ENCODE assay signal across 21 cellular contexts in genomic region chr6:18219611-18220010, GRCh38. TPM values are rescaled to one million over a fixed set of nuclear protein-coding genes. Genes with fewer than 3 reads are reported as not detected.
DNase-seq lines count a peak whose midpoint lies in the region; ATAC-seq, FAIRE-seq and TF ChIP-seq lines count a peak whose summit lies in the region.
"Had no signal": no experiment of that assay in that cellular context is flagged by ENCODE, and none has a peak within 500 bp of the region (broad histone marks: within the 10 kb centered on the region; RNA-seq: fewer than 3 reads in every experiment).

No MANE protein-coding gene starts in this region.

- peak overlapping the region in 5 of 7 donors; percentile 3 to 68 (median 11) for H3K27ac Mint-ChIP-seq in CD14-positive monocyte
- H3K27ac Mint-ChIP-seq in GM23338 = 0 out of 2 replicates have a peak overlapping the region, but pooled peaks have one; percentile 7
- peak overlapping the region; percentile 67 for H3K27ac Mint-ChIP-seq in astrocyte (ENCODE audit: unreplicated experiment)
- H3K27ac Mint-ChIP-seq in memory B cell = peak overlapping the region; percentile 8
- H3K27ac Mint-ChIP-seq in natural killer cell treated with Interleukin-12 subunit alpha and Interleukin-12 subunit beta and Interleukin-15 and Interleukin-18, amount 100 ng/mL, for 72 hours = peak overlapping the region in 1 of 2 donors; percentile 68
- no peak overlapping the region for H3K27ac Mint-ChIP-seq in activated T-helper 2 cell treated with anti-CD3 and anti-CD28 coated beads, Interferon-gamma antibody, Interleukin-2, Interleukin-4, amounts not matched to agents 10 μg/mL and 5 μg/mL and 100 μg/mL, durations not matched to agents 14 hours and 24 hours and 36 hours
- H3K27ac Mint-ChIP-seq: activated naive CD4-positive, alpha-beta T cell treated with anti-CD3 and anti-CD28 coated beads for 36 hours; nephron had no signal

- H3K9me3 ChIP-seq in astrocyte (ENCODE audit: insufficient read depth, low read depth, low read length) = no peaks in the 10 kb centered on the region
- H3K9me3 ChIP-seq: body of pancreas, thoracic aorta had no signal

- FAIRE-seq in astrocyte (lab: Jason Lieb, UNC) = no peak

- H3K4me1 ChIP-seq in GM23338 (ENCODE audit: insufficient read depth) (no peaks in the 10 kb centered on the region), astrocyte (ENCODE audit: insufficient read depth, low read length) (peaks cover 14% of the 10 kb centered on the region)
- H3K4me1 ChIP-seq: body of pancreas had no signal

- DNase-seq in CD14-positive monocyte (ENCODE audit: low spot score) = no peak
- no peak for DNase-seq in GM23338 (ENCODE audit: low spot score)
- peak; percentile 23 for DNase-seq in astrocyte (ENCODE audit: low read depth)
- DNase-seq in memory B cell (ENCODE audit: low spot score in 2 of 2) = no peak
- no peak for DNase-seq in natural killer cell treated with Interleukin-12 subunit alpha and Interleukin-12 subunit beta and Interleukin-15 and Interleukin-18, amount 100 ng/mL, for 72 hours (ENCODE audit: low spot score)
- no peak for DNase-seq in inferior parietal cortex (ENCODE audit: extremely low spot score)
- DNase-seq in activated T-helper 2 cell treated with anti-CD3 and anti-CD28 coated beads, Interferon-gamma antibody, Interleukin-2, Interleukin-4, amounts not matched to agents 10 μg/mL and 5 μg/mL and 100 μg/mL, durations not matched to agents 14 hours and 24 hours and 36 hours (ENCODE audit: low spot score) = no peak
- DNase-seq: activated CD4-positive, alpha-beta T cell treated with anti-CD3 and anti-CD28 coated beads for 4 hours; activated naive CD4-positive, alpha-beta T cell treated with anti-CD3 and anti-CD28 coated beads for 36 hours; body of pancreas; NCI-H1105 treated with DMSO at 0.1 percent for 48 hours; PC-9; stimulated activated CD4-positive, alpha-beta T cell treated with anti-CD3 and anti-CD28 coated beads, Interleukin-12 subunit alpha, Interleukin-12 subunit beta, amount 100 ng/mL, for 4 hours; T1000 had no signal

- H3K4me3 ChIP-seq in GM23338 = no peak overlapping the region
- no peak overlapping the region for H3K4me3 ChIP-seq in astrocyte (ENCODE audit: insufficient read depth, low read depth, low read length)
- H3K4me3 ChIP-seq: body of pancreas, coronary artery, lung, PC-9, thoracic aorta had no signal

- H3K27me3 Mint-ChIP-seq in CD14-positive monocyte (ENCODE audit: low read depth in 3 of 3) (peaks cover 0 to 3% (median 0%) of the 10 kb centered on the region in 3 donors), GM23338 (ENCODE audit: insufficient read depth, low read depth, poor library complexity) (peaks cover 6% of the 10 kb centered on the region), astrocyte (ENCODE audit: low read depth, unreplicated experiment) (no peaks in the 10 kb centered on the region), memory B cell (no peaks in the 10 kb centered on the region)
- H3K27me3 Mint-ChIP-seq in natural killer cell treated with Interleukin-12 subunit alpha and Interleukin-12 subunit beta and Interleukin-15 and Interleukin-18, amount 100 ng/mL, for 72 hours = no peaks in the 10 kb centered on the region
- H3K27me3 Mint-ChIP-seq in activated T-helper 2 cell treated with anti-CD3 and anti-CD28 coated beads, Interferon-gamma antibody, Interleukin-2, Interleukin-4, amounts not matched to agents 10 μg/mL and 5 μg/mL and 100 μg/mL, durations not matched to agents 14 hours and 24 hours and 36 hours (ENCODE audit: low read depth) = no peaks in the 10 kb centered on the region

- H3K79me2 ChIP-seq in GM23338 (replicated peaks; ENCODE audit: insufficient read depth) (no peaks in the 10 kb centered on the region), astrocyte (ENCODE audit: insufficient read depth, low read length) (no peaks in the 10 kb centered on the region)

- H3K36me3 ChIP-seq in GM23338 (ENCODE audit: insufficient read depth) (peaks cover 10% of the 10 kb centered on the region; the same call in 1 of the 2 replicates), astrocyte (ENCODE audit: insufficient read depth, low read length) (peaks cover 10% of the 10 kb centered on the region)

- no peaks in the 10 kb centered on the region for H3K9me2 ChIP-seq in GM23338 (ENCODE audit: insufficient read depth)

- H3K4me2 ChIP-seq in GM23338 (no peak overlapping the region), astrocyte (ENCODE audit: low read length) (no peak overlapping the region)
- H3K4me2 ChIP-seq: PC-9 had no signal

- H2AFZ ChIP-seq in GM23338 (no peak overlapping the region), astrocyte (ENCODE audit: low read depth, low read length) (no peak overlapping the region)
- H2AFZ ChIP-seq: PC-9 had no signal

- H3K27me3 ChIP-seq in GM23338 (ENCODE audit: insufficient read depth) (no peaks in the 10 kb centered on the region), astrocyte (ENCODE audit: insufficient read depth, low read length) (no peaks in the 10 kb centered on the region)
- H3K27me3 ChIP-seq: body of pancreas had no signal

- peaks cover 69 to 78% of the 10 kb centered on the region in 2 donors for H3K36me3 Mint-ChIP-seq in CD14-positive monocyte
- H3K36me3 Mint-ChIP-seq in GM23338 (ENCODE audit: low read depth) = peaks cover 44% of the 10 kb centered on the region
- peaks cover 22% of the 10 kb centered on the region for H3K36me3 Mint-ChIP-seq in astrocyte (ENCODE audit: low read depth, unreplicated experiment)
- H3K36me3 Mint-ChIP-seq in memory B cell = peaks cover 30% of the 10 kb centered on the region
- H3K36me3 Mint-ChIP-seq in natural killer cell treated with Interleukin-12 subunit alpha and Interleukin-12 subunit beta and Interleukin-15 and Interleukin-18, amount 100 ng/mL, for 72 hours = peaks cover 7% of the 10 kb centered on the region
- peaks cover 40% of the 10 kb centered on the region for H3K36me3 Mint-ChIP-seq in activated T-helper 2 cell treated with anti-CD3 and anti-CD28 coated beads, Interferon-gamma antibody, Interleukin-2, Interleukin-4, amounts not matched to agents 10 μg/mL and 5 μg/mL and 100 μg/mL, durations not matched to agents 14 hours and 24 hours and 36 hours (ENCODE audit: low read depth)

- H3K4me3 Mint-ChIP-seq in CD14-positive monocyte (no peak overlapping the region), GM23338 (no peak overlapping the region), astrocyte (ENCODE audit: unreplicated experiment) (no peak overlapping the region), memory B cell (no peak overlapping the region)
- no peak overlapping the region for H3K4me3 Mint-ChIP-seq in natural killer cell treated with Interleukin-12 subunit alpha and Interleukin-12 subunit beta and Interleukin-15 and Interleukin-18, amount 100 ng/mL, for 72 hours
- H3K4me3 Mint-ChIP-seq in activated T-helper 2 cell treated with anti-CD3 and anti-CD28 coated beads, Interferon-gamma antibody, Interleukin-2, Interleukin-4, amounts not matched to agents 10 μg/mL and 5 μg/mL and 100 μg/mL, durations not matched to agents 14 hours and 24 hours and 36 hours (ENCODE audit: low read depth) = no peak overlapping the region
- H3K4me3 Mint-ChIP-seq: activated naive CD4-positive, alpha-beta T cell treated with anti-CD3 and anti-CD28 coated beads for 36 hours; nephron had no signal

- intact Hi-C loops in CD14-positive monocyte (cut with micrococcal nuclease) = no loop called here
- intact Hi-C loops in activated T-helper 2 cell treated with anti-CD3 and anti-CD28 coated beads, Interferon-gamma antibody, Interleukin-2, Interleukin-4, amounts not matched to agents 10 μg/mL and 5 μg/mL and 100 μg/mL, durations not matched to agents 14 hours and 24 hours and 36 hours (cut with micrococcal nuclease) = loop anchor here (10.0 kb wide), 1 partner anchor 65 kb away; the partner anchor contains the start of genes KDM1B and TPMT

- H3K9me3 Mint-ChIP-seq in CD14-positive monocyte = peaks cover 0 to 3% (median 0%) of the 10 kb centered on the region in 7 donors
- H3K9me3 Mint-ChIP-seq in GM23338 = no peaks in the 10 kb centered on the region
- peaks cover 3% of the 10 kb centered on the region for H3K9me3 Mint-ChIP-seq in astrocyte (ENCODE audit: unreplicated experiment)
- H3K9me3 Mint-ChIP-seq in memory B cell = no peaks in the 10 kb centered on the region
- H3K9me3 Mint-ChIP-seq in natural killer cell treated with Interleukin-12 subunit alpha and Interleukin-12 subunit beta and Interleukin-15 and Interleukin-18, amount 100 ng/mL, for 72 hours = no peaks in the 10 kb centered on the region
- H3K9me3 Mint-ChIP-seq in activated T-helper 2 cell treated with anti-CD3 and anti-CD28 coated beads, Interferon-gamma antibody, Interleukin-2, Interleukin-4, amounts not matched to agents 10 μg/mL and 5 μg/mL and 100 μg/mL, durations not matched to agents 14 hours and 24 hours and 36 hours = no peaks in the 10 kb centered on the region
- H3K9me3 Mint-ChIP-seq: activated naive CD4-positive, alpha-beta T cell treated with anti-CD3 and anti-CD28 coated beads for 36 hours; nephron had no signal

- H4K20me1 ChIP-seq in GM23338 (replicated peaks; ENCODE audit: insufficient read depth) = 0 out of 2 replicates have a peak, but pooled peaks cover 4% of the 10 kb centered on the region
- H4K20me1 ChIP-seq in astrocyte (ENCODE audit: insufficient read depth, low read length) = no peaks in the 10 kb centered on the region

- H3K9ac ChIP-seq in astrocyte (ENCODE audit: low read length) = no peak overlapping the region

- H3K27ac ChIP-seq in GM23338 (ENCODE audit: low read depth) (peak overlapping the region; percentile 76), astrocyte (ENCODE audit: low read depth, low read length) (no peak overlapping the region)
- H3K27ac ChIP-seq: body of pancreas, coronary artery, epithelial cell of prostate, PC-9, thoracic aorta had no signal

- H3F3A ChIP-seq in GM23338 (replicated peaks; ENCODE audit: low read depth) = no peaks in the 10 kb centered on the region

- TF ChIP-seq CTCF in CD14-positive monocyte (IDR thresholded peaks at IDR 0.05) = no peak
- no peak for TF ChIP-seq CTCF in GM23338 (conservative IDR thresholded peaks at IDR 0.05; ENCODE audit: low read depth in 2 of 2)
- no peak for TF ChIP-seq CTCF in astrocyte (IDR thresholded peaks at IDR 0.05; ENCODE audit: insufficient read depth, low read depth, low read length)

- ATAC-seq in GM23338 = peak; percentile 15; the same call in 2 of the 3 replicates
- no peak for ATAC-seq in memory B cell (ENCODE audit: low read depth)
- no peak for ATAC-seq in natural killer cell treated with Interleukin-12 subunit alpha and Interleukin-12 subunit beta and Interleukin-15 and Interleukin-18, amount 100 ng/mL, for 72 hours
- ATAC-seq in HG02759 (IDR thresholded peaks at IDR 0.05; ENCODE audit: unreplicated experiment) = no peak
- ATAC-seq: body of pancreas, HCT116 had no signal

- H3K4me1 Mint-ChIP-seq in CD14-positive monocyte (peaks cover 18% of the 10 kb centered on the region), GM23338 (peaks cover 9% of the 10 kb centered on the region), astrocyte (ENCODE audit: low read depth, unreplicated experiment) (peaks cover 25% of the 10 kb centered on the region), memory B cell (peaks cover 19% of the 10 kb centered on the region)
- peaks cover 3 to 5% of the 10 kb centered on the region in 2 donors for H3K4me1 Mint-ChIP-seq in natural killer cell treated with Interleukin-12 subunit alpha and Interleukin-12 subunit beta and Interleukin-15 and Interleukin-18, amount 100 ng/mL, for 72 hours (ENCODE audit: low read depth in 2 of 2)
- H3K4me1 Mint-ChIP-seq in activated T-helper 2 cell treated with anti-CD3 and anti-CD28 coated beads, Interferon-gamma antibody, Interleukin-2, Interleukin-4, amounts not matched to agents 10 μg/mL and 5 μg/mL and 100 μg/mL, durations not matched to agents 14 hours and 24 hours and 36 hours (ENCODE audit: low read depth) = peaks cover 2% of the 10 kb centered on the region
- H3K4me1 Mint-ChIP-seq: nephron had no signal

RNA-seq across cellular contexts. Expression of gene DEK, which starts 44.7 kb away (rescaled TPM):
- polyA plus RNA-seq in CD14-positive monocyte = 10 to 100 TPM; 56.5 to 63.9 TPM
- 213 and 218 TPM in 2 replicates for total RNA-seq in GM23338 (2014; rRNA removed; shearing (Covaris generic))
- polyA plus RNA-seq in GM23338 (2016; fragmentation: Nextera tagmentation; extraction: Ambion mirVana) = 516 and 582 TPM in 2 replicates
- total RNA-seq in astrocyte = 35.2 and 39.9 TPM in 2 replicates
- total RNA-seq in natural killer cell treated with Interleukin-12 subunit alpha and Interleukin-12 subunit beta and Interleukin-15 and Interleukin-18, amount 100 ng/mL, for 72 hours = 100 to 1,000 TPM; 105 to 152 TPM
- 182 and 198 TPM in 2 replicates for total RNA-seq in activated T-helper 2 cell treated with anti-CD3 and anti-CD28 coated beads, Interferon-gamma antibody, Interleukin-2, Interleukin-4, amounts not matched to agents 10 μg/mL and 5 μg/mL and 100 μg/mL, durations not matched to agents 14 hours and 24 hours and 36 hours
